ENCODE assay signal across 14 cellular contexts in the genomic region with DNA sequence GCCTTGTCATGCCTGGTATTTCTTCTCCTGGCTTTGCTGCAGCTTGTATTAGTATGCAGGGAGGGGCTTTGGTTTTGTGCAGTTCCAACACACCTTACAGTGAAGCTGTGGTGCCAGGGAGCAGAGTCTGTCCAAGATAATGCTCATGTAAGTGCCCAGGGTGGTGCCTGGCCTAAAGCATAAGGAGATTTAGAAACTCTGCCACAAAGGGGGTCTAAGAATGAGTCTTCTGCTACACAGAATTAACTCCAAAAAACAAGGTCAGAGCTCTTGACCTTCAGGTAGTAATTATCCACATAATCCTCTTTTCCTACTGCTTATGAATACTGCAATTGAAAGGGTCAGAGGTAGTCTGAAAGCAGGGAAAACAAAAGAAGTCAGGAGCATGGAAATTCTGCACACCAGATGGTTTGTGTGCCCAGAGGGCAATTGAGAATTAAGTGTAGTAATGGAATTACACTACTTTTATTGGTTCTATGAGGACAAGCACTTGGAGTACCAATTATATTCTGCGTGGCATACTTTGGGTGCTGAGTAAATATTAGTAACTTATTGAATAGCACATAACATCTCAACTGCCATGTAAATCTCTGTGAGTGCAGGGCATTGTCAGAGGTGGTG.
DNase-seq lines count a peak whose midpoint lies in the region; ATAC-seq, FAIRE-seq and TF ChIP-seq lines count a peak whose summit lies in the region.
"Had no signal": no experiment of that assay in that cellular context is flagged by ENCODE, and none has a peak within 500 bp of the region (broad histone marks: within the 10 kb centered on the region; RNA-seq: fewer than 3 reads in every experiment).

No MANE protein-coding gene starts in this region.

- no peak for DNase-seq in natural killer cell
- no peak for DNase-seq in natural killer cell treated with Interleukin-12 subunit alpha and Interleukin-12 subunit beta and Interleukin-15 and Interleukin-18, amount 100 ng/mL, for 72 hours (ENCODE audit: low spot score)
- peak; percentile 87 for DNase-seq in NCI-H2196 treated with DMSO at 0.1 percent for 48 hours (lab: John Stamatoyannopoulos, UW; ENCODE audit: unreplicated experiment)
- DNase-seq in GM12878 (ENCODE audit: low read depth, low spot score) = no peak
- DNase-seq in GF-D8 (lab: John Stamatoyannopoulos, UW) = no peak
- DNase-seq in lower leg skin (ENCODE audit: low spot score in 2 of 2) = no peak
- DNase-seq in NCI-H226 = no peak
- DNase-seq in Ammon's horn (ENCODE audit: low spot score) = no peak
- DNase-seq: H7, MV-4-11, SJCRH30 had no signal

- in situ Hi-C loops in GM12878 (cut with MboI) = no loop called here

- 56% methylated on average over 1 of the region's 1 CpG for WGBS in GM12878 (ENCODE audit: insufficient coverage, insufficient replicate concordance, low lambda C conversion rate, missing lambda C conversion rate)
- WGBS in lower leg skin, 2 donors = 58 to 61% methylated on average over 1 of the region's 1 CpG

- no peak overlapping the region for H3K4me2 ChIP-seq in GM12878 (ENCODE audit: control insufficient read depth, insufficient read depth)

- no peak overlapping the region for H3K4me3 Mint-ChIP-seq in natural killer cell
- H3K4me3 Mint-ChIP-seq in natural killer cell treated with Interleukin-12 subunit alpha and Interleukin-12 subunit beta and Interleukin-15 and Interleukin-18, amount 100 ng/mL, for 72 hours = no peak overlapping the region
- H3K4me3 Mint-ChIP-seq: central memory CD8-positive, alpha-beta T cell had no signal

- H3K27me3 Mint-ChIP-seq in natural killer cell (ENCODE audit: low read depth in 2 of 2) = no peaks in the 10 kb centered on the region
- no peaks in the 10 kb centered on the region for H3K27me3 Mint-ChIP-seq in natural killer cell treated with Interleukin-12 subunit alpha and Interleukin-12 subunit beta and Interleukin-15 and Interleukin-18, amount 100 ng/mL, for 72 hours
- H3K27me3 Mint-ChIP-seq: central memory CD8-positive, alpha-beta T cell had no signal

- peaks cover 2% of the 10 kb centered on the region for H3K79me2 ChIP-seq in GM12878 (ENCODE audit: control insufficient read depth, insufficient read depth, low read length)

- H3K9me3 ChIP-seq in GM12878 (replicated peaks; ENCODE audit: control insufficient read depth, insufficient read depth, low read length) = no peaks in the 10 kb centered on the region

- SMC1A ChIA-PET in GM12878 (lab: Charles Lee; ENCODE audit: uncharacterized antibody, unreplicated experiment) = interaction anchor here (0.7 to 2.3 kb wide), 9 partner anchors 9 to 349 kb away, joined by 3 to 7 read pairs (median 4); no protein-coding TSS in a partner anchor

- H3K4me3 ChIP-seq in GM12878 (no peak overlapping the region), lower leg skin (ENCODE audit: low read depth, poor library complexity, severe bottlenecking) (no peak overlapping the region)
- H3K4me3 ChIP-seq: SJCRH30 had no signal

- H4K20me1 ChIP-seq in GM12878 (ENCODE audit: control insufficient read depth, insufficient read depth) = no peaks in the 10 kb centered on the region

- POLR2A ChIA-PET in GM12878 (lab: Charles Lee) = interaction anchor here (1.0 to 1.2 kb wide), 3 partner anchors 11 to 26 kb away, joined by 3 to 4 read pairs (median 3); no protein-coding TSS in a partner anchor

- H3K36me3 ChIP-seq in GM12878 (ENCODE audit: control insufficient read depth in 2 of 2, insufficient read depth in 2 of 2, low read length in 1 of 2) = no peaks in the 10 kb centered on the region
- H3K36me3 ChIP-seq: SJCRH30 had no signal

- TF ChIP-seq POLR2A in GM12878 (IDR thresholded peaks at IDR 0.05; ENCODE audit: low read depth, low read length) = no peak
- no peak for TF ChIP-seq POLR2A in lower leg skin (IDR thresholded peaks at IDR 0.05)

- H3K27ac ChIP-seq in GM12878 (ENCODE audit: control insufficient read depth, insufficient read depth) = no peak overlapping the region
- H3K27ac ChIP-seq: SJCRH30 had no signal

- no peak overlapping the region for H3K9ac ChIP-seq in GM12878 (ENCODE audit: control insufficient read depth, insufficient read depth, low read length)

- CTCF ChIA-PET in GM12878 (lab: Yijun Ruan, JAX) = interaction anchor here (0.7 to 1.7 kb wide), 3 partner anchors 10 to 27 kb away, joined by 3 to 7 read pairs (median 3); no protein-coding TSS in a partner anchor

- H3K4me1 Mint-ChIP-seq in natural killer cell = peaks cover 52 to 58% of the 10 kb centered on the region in 2 donors
- H3K4me1 Mint-ChIP-seq in natural killer cell treated with Interleukin-12 subunit alpha and Interleukin-12 subunit beta and Interleukin-15 and Interleukin-18, amount 100 ng/mL, for 72 hours (ENCODE audit: low read depth in 2 of 2) = peaks cover 23 to 38% of the 10 kb centered on the region in 2 donors

- no peak for TF ChIP-seq EP300 in GM12878 (IDR thresholded peaks at IDR 0.05; ENCODE audit: borderline replicate concordance in 1 of 2, control insufficient read depth in 1 of 2, low read depth in 2 of 2, low read length in 2 of 2)

- RAD21 ChIA-PET in GM12878 (lab: Charles Lee; ENCODE audit: unreplicated experiment) = interaction anchor here (1.0 to 1.1 kb wide), 2 partner anchors 73 to 117 kb away, joined by 3 read pairs; no protein-coding TSS in a partner anchor

- H2AFZ ChIP-seq in GM12878 (ENCODE audit: control insufficient read depth, low read depth, low read length) = no peak overlapping the region

- no peaks in the 10 kb centered on the region for H3K9me3 Mint-ChIP-seq in natural killer cell
- H3K9me3 Mint-ChIP-seq in natural killer cell treated with Interleukin-12 subunit alpha and Interleukin-12 subunit beta and Interleukin-15 and Interleukin-18, amount 100 ng/mL, for 72 hours = no peaks in the 10 kb centered on the region
- H3K9me3 Mint-ChIP-seq: activated T-helper 2 cell treated with anti-CD3 and anti-CD28 coated beads, Interferon-gamma antibody, Interleukin-2, Interleukin-4, amounts not matched to agents 10 μg/mL and 5 μg/mL and 100 μg/mL, durations not matched to agents 14 hours and 24 hours and 36 hours; central memory CD8-positive, alpha-beta T cell had no signal

- intact Hi-C loops in natural killer cell (cut with micrococcal nuclease) = no loop called here
- intact Hi-C loops in GM12878 (cut with micrococcal nuclease; ENCODE audit: unreplicated experiment) = no loop called here
- intact Hi-C loops in lower leg skin (cut with DNase I; ENCODE audit: low total_unique reads) = no loop called here

- FAIRE-seq in GM12878 (lab: Jason Lieb, UNC) = no peak
- FAIRE-seq: islet of Langerhans had no signal

- peak overlapping the region; percentile 45 to 52 for H3K27ac Mint-ChIP-seq in natural killer cell
- peak overlapping the region in 1 of 2 donors; percentile 42 for H3K27ac Mint-ChIP-seq in natural killer cell treated with Interleukin-12 subunit alpha and Interleukin-12 subunit beta and Interleukin-15 and Interleukin-18, amount 100 ng/mL, for 72 hours
- H3K27ac Mint-ChIP-seq: activated T-helper 2 cell treated with anti-CD3 and anti-CD28 coated beads, Interferon-gamma antibody, Interleukin-2, Interleukin-4, amounts not matched to agents 10 μg/mL and 5 μg/mL and 100 μg/mL, durations not matched to agents 14 hours and 24 hours and 36 hours had no signal

- TF ChIP-seq RAD21 in GM12878 (IDR thresholded peaks at IDR 0.05; ENCODE audit: insufficient read depth, low read depth, low read length) = no peak

- H3K27me3 ChIP-seq in GM12878 (replicated peaks in 1 of 2; ENCODE audit: control insufficient read depth in 2 of 2, insufficient read depth in 2 of 2, low read length in 1 of 2) = no peaks in the 10 kb centered on the region
- H3K27me3 ChIP-seq: SJCRH30 had no signal

- no peak for ATAC-seq in natural killer cell
- ATAC-seq in natural killer cell treated with Interleukin-12 subunit alpha and Interleukin-12 subunit beta and Interleukin-15 and Interleukin-18, amount 100 ng/mL, for 72 hours = no peak
- peak; percentile 20; the same call in 1 of the 3 replicates for ATAC-seq in GM12878

- H3K36me3 Mint-ChIP-seq in natural killer cell = no peaks in the 10 kb centered on the region
- H3K36me3 Mint-ChIP-seq in natural killer cell treated with Interleukin-12 subunit alpha and Interleukin-12 subunit beta and Interleukin-15 and Interleukin-18, amount 100 ng/mL, for 72 hours = no peaks in the 10 kb centered on the region

- TF ChIP-seq CTCF in natural killer cell (IDR thresholded peaks at IDR 0.05) = no peak
- no peak for TF ChIP-seq CTCF in GM12878 (IDR thresholded peaks at IDR 0.05 in 2 of 3, conservative IDR thresholded peaks at IDR 0.05 in 1 of 3; ENCODE audit: control insufficient read depth in 2 of 3, extremely low read depth in 1 of 3, insufficient read depth in 1 of 3, low read depth in 3 of 3, low read length in 3 of 3)
- TF ChIP-seq CTCF in lower leg skin (IDR thresholded peaks at IDR 0.05) = no peak

- no TSS peak for BruUV-seq in GM12878 (replicated peaks; lab: Mats Ljungman, UMichigan)

- no peaks in the 10 kb centered on the region for H3K4me1 ChIP-seq in GM12878 (ENCODE audit: control insufficient read depth, insufficient read depth, low read length)

TF ChIP-seq in GM12878, 131 proteins besides CTCF, POLR2A, EP300 and RAD21:
- TF ChIP-seq, protein P1, sequence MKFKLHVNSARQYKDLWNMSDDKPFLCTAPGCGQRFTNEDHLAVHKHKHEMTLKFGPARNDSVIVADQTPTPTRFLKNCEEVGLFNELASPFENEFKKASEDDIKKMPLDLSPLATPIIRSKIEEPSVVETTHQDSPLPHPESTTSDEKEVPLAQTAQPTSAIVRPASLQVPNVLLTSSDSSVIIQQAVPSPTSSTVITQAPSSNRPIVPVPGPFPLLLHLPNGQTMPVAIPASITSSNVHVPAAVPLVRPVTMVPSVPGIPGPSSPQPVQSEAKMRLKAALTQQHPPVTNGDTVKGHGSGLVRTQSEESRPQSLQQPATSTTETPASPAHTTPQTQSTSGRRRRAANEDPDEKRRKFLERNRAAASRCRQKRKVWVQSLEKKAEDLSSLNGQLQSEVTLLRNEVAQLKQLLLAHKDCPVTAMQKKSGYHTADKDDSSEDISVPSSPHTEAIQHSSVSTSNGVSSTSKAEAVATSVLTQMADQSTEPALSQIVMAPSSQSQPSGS (IDR thresholded peaks at IDR 0.05; ENCODE audit: low read length) = no peak
- TF ChIP-seq EED (IDR thresholded peaks at IDR 0.05; ENCODE audit: low read depth) (no peak), ZNF622 (IDR thresholded peaks at IDR 0.05) (no peak), WRNIP1 (IDR thresholded peaks at IDR 0.05; ENCODE audit: borderline replicate concordance, low read depth, low read length) (no peak)
TF ChIP-seq in GM12878: peak in this region for 0.
